ENCODE assay signal across 21 cellular contexts in genomic region chr3:111848246-111848645, GRCh38. TPM values are rescaled to one million over a fixed set of nuclear protein-coding genes. Genes with fewer than 3 reads are reported as not detected.
A peak's percentile ranks its signal among the peaks of the same experiment; 100 is the strongest.
DNase-seq lines count a peak whose midpoint lies in the region; ATAC-seq and TF ChIP-seq lines count a peak whose summit lies in the region.
"Had no signal": no experiment of that assay in that cellular context is flagged by ENCODE, and none has a peak within 500 bp of the region (broad histone marks: within the 10 kb centered on the region; RNA-seq: fewer than 3 reads in every experiment).

No MANE protein-coding gene starts in this region.

- no peak overlapping the region for H3K4me3 ChIP-seq in Caco-2 (ENCODE audit: low read depth, low read length)
- H3K4me3 ChIP-seq: SJSA1 had no signal

- H3K23me2 ChIP-seq in H9 (ENCODE audit: insufficient read length, low read depth, low read length, poor library complexity, severe bottlenecking) = no peaks in the 10 kb centered on the region

- H3K14ac ChIP-seq in H9 (ENCODE audit: insufficient read depth, low read length) = no peak overlapping the region

- no peak overlapping the region for H2BK5ac ChIP-seq in H9 (ENCODE audit: insufficient read length, low read length)

- H3T11ph ChIP-seq in H9 (ENCODE audit: low read length) = no peak overlapping the region

- no peaks in the 10 kb centered on the region for H3K36me3 Mint-ChIP-seq in H9 (ENCODE audit: insufficient read depth in 1 of 3, low read depth in 3 of 3)
- peaks cover 11% of the 10 kb centered on the region for H3K36me3 Mint-ChIP-seq in Caco-2 (ENCODE audit: insufficient read depth, unreplicated experiment)
- H3K36me3 Mint-ChIP-seq: CD4-positive, CD25-positive, alpha-beta regulatory T cell had no signal

- H3K27me3 ChIP-seq in H9 (ENCODE audit: insufficient read depth, low read length) = no peaks in the 10 kb centered on the region
- no peaks in the 10 kb centered on the region for H3K27me3 ChIP-seq in foreskin keratinocyte
- H3K27me3 ChIP-seq in Caco-2 (replicated peaks; ENCODE audit: control insufficient read depth, insufficient read depth, low read length) = no peaks in the 10 kb centered on the region
- H3K27me3 ChIP-seq: SJSA1 had no signal

- H3K36me3 ChIP-seq in Caco-2 (ENCODE audit: control insufficient read depth, insufficient read depth, low read length) = no peaks in the 10 kb centered on the region; the same call in 1 of the 2 replicates
- H3K36me3 ChIP-seq: SJSA1 had no signal

- H2AK5ac ChIP-seq in H9 (ENCODE audit: insufficient read length, low read length) = no peak overlapping the region

- intact Hi-C loops in Caco-2 (cut with micrococcal nuclease; ENCODE audit: unreplicated experiment) = no loop called here

- TF ChIP-seq CTCF in H9 (conservative IDR thresholded peaks at IDR 0.05) (no peak), foreskin keratinocyte (conservative IDR thresholded peaks at IDR 0.05) (no peak), Caco-2 (IDR thresholded peaks at IDR 0.05; ENCODE audit: insufficient read depth in 1 of 2, low read depth in 1 of 2, low read length in 1 of 2, severe bottlenecking in 1 of 2, unreplicated experiment in 1 of 2) (no peak)

- H3K4me3 Mint-ChIP-seq in H9 = no peak overlapping the region
- no peak overlapping the region for H3K4me3 Mint-ChIP-seq in Caco-2 (ENCODE audit: unreplicated experiment)
- H3K4me3 Mint-ChIP-seq: CD4-positive, CD25-positive, alpha-beta regulatory T cell; HFFc6; T-helper 2 cell treated with Interferon-gamma antibody and Interleukin-4, amounts not matched to agents 5 μg/mL and 100 μg/mL, for 36 hours had no signal

- H4K8ac ChIP-seq in H9 (replicated peaks; ENCODE audit: insufficient read length, low read depth, low read length) = no peak overlapping the region

- no peak overlapping the region for H4K91ac ChIP-seq in H9 (ENCODE audit: insufficient read length, low read depth, low read length)

- WGBS in H9 (ENCODE audit: extremely low coverage, insufficient read length, low lambda C conversion rate) = no CpG with 5 or more reads among the region's 1 CpG

- H3K4me2 ChIP-seq in H9 (ENCODE audit: insufficient read depth, insufficient read length, low read length) = no peak overlapping the region

- H3K9ac ChIP-seq in H9 (ENCODE audit: extremely low read depth, insufficient read length, low read length) = no peak overlapping the region

- H2BK120ac ChIP-seq in H9 (ENCODE audit: low read depth, low read length, poor library complexity, severe bottlenecking) = no peak overlapping the region

- H3K9me3 Mint-ChIP-seq in H9 (no peaks in the 10 kb centered on the region), Caco-2 (ENCODE audit: unreplicated experiment) (no peaks in the 10 kb centered on the region)
- H3K9me3 Mint-ChIP-seq: HFFc6; T-helper 2 cell treated with Interferon-gamma antibody and Interleukin-4, amounts not matched to agents 5 μg/mL and 100 μg/mL, for 36 hours had no signal

- no TSS peak for BruUV-seq in Caco-2 (replicated peaks; lab: Mats Ljungman, UMichigan)

- H2BK12ac ChIP-seq in H9 (ENCODE audit: insufficient read length, low read depth, low read length) = no peak overlapping the region

- no peak overlapping the region for H2BK20ac ChIP-seq in H9 (ENCODE audit: low read depth, low read length, poor library complexity, severe bottlenecking)

- H3K18ac ChIP-seq in H9 (ENCODE audit: insufficient read length, low read depth, low read length) = no peak overlapping the region

- no peaks in the 10 kb centered on the region for H3K79me2 ChIP-seq in H9 (ENCODE audit: insufficient read depth, low read length)

- no peaks in the 10 kb centered on the region for H4K20me1 ChIP-seq in H9 (ENCODE audit: control insufficient read depth, insufficient read depth, insufficient read length)

- peak; percentile 70 for DNase-seq in DMS 273 (lab: John Stamatoyannopoulos, UW; ENCODE audit: unreplicated experiment)
- no peak for DNase-seq in H9
- peak; percentile 72 for DNase-seq in RPMI7951 (ENCODE audit: low read depth)
- peak in 1 of 2 donors; percentile 16 for DNase-seq in foreskin keratinocyte
- DNase-seq in NCI-H2081 (lab: John Stamatoyannopoulos, UW) = no peak
- DNase-seq in stimulated activated CD4-positive, alpha-beta T cell treated with anti-CD3 and anti-CD28 coated beads, Interleukin-2, amount 100 ng/mL, for 24 hours = no peak
- no peak for DNase-seq in Caco-2
- DNase-seq: ACHN; AML-193; CD4-positive, CD25-positive, alpha-beta regulatory T cell; GF-D8; GOT3; HFFc6; Karpas-422; NCI-H1417; NCI-H1930; NCI-H345; OCI-M1; SW 1271 had no signal

- ATAC-seq in foreskin keratinocyte = no peak

- H4K5ac ChIP-seq in H9 (ENCODE audit: insufficient read length, low read depth, low read length) = no peak overlapping the region

- POLR2A ChIA-PET in Caco-2 (lab: Charles Lee) = no interaction called here

- H3K4ac ChIP-seq in H9 (ENCODE audit: low read depth, low read length) = no peak overlapping the region

- H3K27ac ChIP-seq in H9 (ENCODE audit: insufficient read length, low read depth, low read length) (no peak overlapping the region), foreskin keratinocyte (peak overlapping the region; percentile 9)
- H3K27ac ChIP-seq: SJSA1 had no signal

- H2AFZ ChIP-seq in H9 (ENCODE audit: low read length) = no peak overlapping the region

- CTCF ChIA-PET in Caco-2 (lab: Charles Lee) = no interaction called here

- peak overlapping the region; percentile 69 for H3K23ac ChIP-seq in H9 (ENCODE audit: insufficient read length, low read depth, low read length)

- no peaks in the 10 kb centered on the region for H3K9me3 ChIP-seq in H9 (ENCODE audit: control insufficient read depth, low read depth, low read length)
- H3K9me3 ChIP-seq in Caco-2 = no peaks in the 10 kb centered on the region
- H3K9me3 ChIP-seq: SJSA1 had no signal

- H2BK15ac ChIP-seq in H9 (ENCODE audit: low read depth, low read length) = no peak overlapping the region

- H3K56ac ChIP-seq in H9 (ENCODE audit: insufficient read length, low read depth, low read length) = no peak overlapping the region

- H3K4me1 Mint-ChIP-seq in H9 (peaks cover 4 to 5% of the 10 kb centered on the region in 2 experiments; a peak in 2 of 4 replicates), Caco-2 (ENCODE audit: low read depth, unreplicated experiment) (peaks cover 26% of the 10 kb centered on the region)

- H3K27me3 Mint-ChIP-seq in H9 (ENCODE audit: low read depth) = peaks cover 3% of the 10 kb centered on the region; the same call in 1 of the 2 replicates
- H3K27me3 Mint-ChIP-seq in Caco-2 (ENCODE audit: insufficient read depth, unreplicated experiment) = no peaks in the 10 kb centered on the region

- H3K4me1 ChIP-seq in H9 (ENCODE audit: insufficient read depth, low read length) (no peaks in the 10 kb centered on the region), foreskin keratinocyte (peaks cover 38% of the 10 kb centered on the region), Caco-2 (0 out of 2 replicates have a peak, but pooled peaks cover 4% of the 10 kb centered on the region)

- peak overlapping the region in 1 of 3 experiments; percentile 18; a peak in 1 of 7 replicates for H3K27ac Mint-ChIP-seq in H9
- H3K27ac Mint-ChIP-seq in Caco-2 (ENCODE audit: unreplicated experiment) = no peak overlapping the region
- H3K27ac Mint-ChIP-seq: CD4-positive, CD25-positive, alpha-beta regulatory T cell; HFFc6; T-helper 2 cell treated with Interferon-gamma antibody and Interleukin-4, amounts not matched to agents 5 μg/mL and 100 μg/mL, for 36 hours had no signal

- H3K79me1 ChIP-seq in H9 (ENCODE audit: insufficient read depth, low read depth, low read length, poor library complexity, severe bottlenecking) = no peaks in the 10 kb centered on the region

RNA-seq across cellular contexts. Expression of gene PHLDB2, which starts 10.8 kb away (rescaled TPM):
- total RNA-seq in H9 (2021) = 13.2 and 14.1 TPM in 2 replicates
- 92.6 and 122 TPM in 2 replicates for total RNA-seq in RPMI7951 (2014; rRNA removed; shearing (Covaris generic))
- total RNA-seq in foreskin keratinocyte = 93.8 and 110 TPM in 2 replicates
- 28.0 and 35.5 TPM in 2 replicates for polyA plus RNA-seq in foreskin keratinocyte
- 59.9 and 60.5 TPM in 2 replicates for total RNA-seq in Caco-2 (2022)

Comparison
In these comparisons a context has a peak if more than half of its experiments do, and no peak if none do; other contexts are left out.
1. DNase-seq: peak in DMS 273 (single experiment) and RPMI7951 (single experiment); none in H9 (single experiment), NCI-H2081 (0 of 2), stimulated activated CD4-positive, alpha-beta T cell treated with anti-CD3 and anti-CD28 coated beads, Interleukin-2, amount 100 ng/mL, for 24 hours (0 of 2) and Caco-2 (0 of 2).